In the genomic region with DNA sequence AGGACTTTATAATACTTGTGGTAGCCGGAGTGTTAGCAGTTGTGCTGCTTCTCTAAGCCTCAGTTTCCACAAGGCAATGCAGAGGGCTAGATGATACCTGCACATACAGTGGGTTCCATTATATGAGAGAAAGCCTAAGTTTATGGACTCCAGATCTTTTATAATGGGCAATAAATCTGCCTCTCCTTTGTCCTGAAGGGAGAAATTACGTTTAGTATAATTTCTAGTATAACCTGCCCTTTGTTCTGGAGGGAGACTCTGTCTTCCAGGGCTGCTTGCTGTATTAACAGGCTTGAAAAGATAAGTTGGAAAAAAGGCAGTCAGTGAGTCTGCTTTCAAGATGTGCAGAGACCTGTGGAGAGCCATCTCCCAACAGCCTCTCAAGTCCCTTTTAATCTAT, we compare ENCODE assay signal across 21 cellular contexts. TPM values are rescaled to one million over a fixed set of nuclear protein-coding genes. Genes with fewer than 3 reads are reported as not detected.
DNase-seq lines count a peak whose midpoint lies in the region; ATAC-seq and TF ChIP-seq lines count a peak whose summit lies in the region.
"Had no signal": no experiment of that assay in that cellular context is flagged by ENCODE, and none has a peak within 500 bp of the region (broad histone marks: within the 10 kb centered on the region; RNA-seq: fewer than 3 reads in every experiment).

No MANE protein-coding gene starts in this region.

- no peak overlapping the region for H3K27ac Mint-ChIP-seq in activated CD4-positive, alpha-beta T cell treated with anti-CD3 and anti-CD28 coated beads, Interleukin-2, amount 10 ng/mL, durations not matched to agents 24 days and 14 days
- no peak overlapping the region for H3K27ac Mint-ChIP-seq in endothelial cell (ENCODE audit: unreplicated experiment)
- H3K27ac Mint-ChIP-seq: CD14-positive monocyte; CD4-positive, CD25-positive, alpha-beta regulatory T cell had no signal

- no peaks in the 10 kb centered on the region for H3K27me3 Mint-ChIP-seq in activated CD4-positive, alpha-beta T cell treated with anti-CD3 and anti-CD28 coated beads, Interleukin-2, amount 10 ng/mL, durations not matched to agents 24 days and 14 days
- H3K27me3 Mint-ChIP-seq in endothelial cell (ENCODE audit: unreplicated experiment): peaks cover 2% of the 10 kb centered on the region
- H3K27me3 Mint-ChIP-seq: CD4-positive, alpha-beta memory T cell; CD4-positive, CD25-positive, alpha-beta regulatory T cell had no signal

- peak; percentile 86 for ATAC-seq in left colon
- ATAC-seq: GM12878 had no signal

- H3K4me3 ChIP-seq in transverse colon: no peak overlapping the region
- H3K4me3 ChIP-seq: BLaER1, GM12878 had no signal

- no peak for TF ChIP-seq CTCF in transverse colon (IDR thresholded peaks at IDR 0.05)
- TF ChIP-seq CTCF in endothelial cell (IDR thresholded peaks at IDR 0.05; ENCODE audit: unreplicated experiment): no peak

- H3K36me3 ChIP-seq in transverse colon: no peaks in the 10 kb centered on the region
- H3K36me3 ChIP-seq: BE2C, BLaER1 had no signal

- no peaks in the 10 kb centered on the region for H3K27me3 ChIP-seq in transverse colon
- H3K27me3 ChIP-seq: BE2C had no signal

- H3K4me1 ChIP-seq in transverse colon: peaks cover 0 to 5% (median 1%) of the 10 kb centered on the region in 4 donors
- H3K4me1 ChIP-seq: BE2C, BLaER1 had no signal

- peak; percentile 1 for DNase-seq in activated CD4-positive, alpha-beta T cell treated with anti-CD3 and anti-CD28 coated beads, Interleukin-2, amount 10 ng/mL, durations not matched to agents 24 days and 14 days
- no peak for DNase-seq in activated CD4-positive, alpha-beta T cell treated with anti-CD3 and anti-CD28 coated beads for 1 hour
- DNase-seq in left colon (no peak), pons (ENCODE audit: low spot score) (peak; percentile 0), transverse colon (no peak), endothelial cell (ENCODE audit: low spot score) (no peak), DMS 273 treated with DMSO at 0.1 percent for 48 hours (lab: John Stamatoyannopoulos, UW) (no peak), G401 (ENCODE audit: low spot score) (no peak)
- DNase-seq: ACHN; BE2C; C1 segment of cervical spinal cord; CD4-positive, alpha-beta memory T cell; CD4-positive, CD25-positive, alpha-beta regulatory T cell; CD8-positive, alpha-beta memory T cell; COR-L47; DMS79 treated with DMSO at 0.1 percent for 48 hours; GDM1 had no signal

- TF ChIP-seq EP300 in transverse colon (IDR thresholded peaks at IDR 0.05; ENCODE audit: low read depth): no peak

- no peaks in the 10 kb centered on the region for H3K9me3 Mint-ChIP-seq in activated CD4-positive, alpha-beta T cell treated with anti-CD3 and anti-CD28 coated beads, Interleukin-2, amount 10 ng/mL, durations not matched to agents 24 days and 14 days
- H3K9me3 Mint-ChIP-seq in endothelial cell (ENCODE audit: unreplicated experiment): no peaks in the 10 kb centered on the region

- 52% methylated on average over 2 of the region's 2 CpGs; no CpG with 5 or more reads in 1 of the 2 donors for WGBS in transverse colon (ENCODE audit: low coverage in 1 of 2), 2 donors

- peak overlapping the region; percentile 23 to 52 (median 44) for H3K27ac ChIP-seq in transverse colon
- H3K27ac ChIP-seq: 22Rv1, BLaER1 had no signal

- TF ChIP-seq POLR2A in transverse colon (IDR thresholded peaks at IDR 0.05): no peak

- no peaks in the 10 kb centered on the region for H3K4me1 Mint-ChIP-seq in activated CD4-positive, alpha-beta T cell treated with anti-CD3 and anti-CD28 coated beads, Interleukin-2, amount 10 ng/mL, durations not matched to agents 24 days and 14 days
- no peaks in the 10 kb centered on the region for H3K4me1 Mint-ChIP-seq in endothelial cell (ENCODE audit: unreplicated experiment)
- H3K4me1 Mint-ChIP-seq: CD14-positive monocyte had no signal

- H3K4me3 Mint-ChIP-seq in activated CD4-positive, alpha-beta T cell treated with anti-CD3 and anti-CD28 coated beads, Interleukin-2, amount 10 ng/mL, durations not matched to agents 24 days and 14 days: no peak overlapping the region
- no peak overlapping the region for H3K4me3 Mint-ChIP-seq in endothelial cell (ENCODE audit: unreplicated experiment)
- H3K4me3 Mint-ChIP-seq: CD14-positive monocyte; CD4-positive, alpha-beta memory T cell; CD4-positive, CD25-positive, alpha-beta regulatory T cell; CD8-positive, alpha-beta memory T cell had no signal

- intact Hi-C loops in activated CD4-positive, alpha-beta T cell treated with anti-CD3 and anti-CD28 coated beads, Interleukin-2, amount 10 ng/mL, durations not matched to agents 24 days and 14 days (cut with micrococcal nuclease): no loop called here
- intact Hi-C loops in left colon (cut with DNase I, micrococcal nuclease): no loop called here
- intact Hi-C loops in transverse colon (cut with DNase I; ENCODE audit: low total_unique reads): no loop called here

- no peaks in the 10 kb centered on the region for H3K9me3 ChIP-seq in transverse colon
- H3K9me3 ChIP-seq: BE2C had no signal

- in situ Hi-C loops in transverse colon (cut with MboI; ENCODE audit: low pct_ligation_motif_present in 1 of 4, low pct_unique_long_range_greater_than_20kb in 1 of 4, low sequenced_read_pairs in 3 of 4) (no loop called here), G401 (cut with HindIII; ENCODE audit: low sequenced_read_pairs) (no loop called here)

- H3K36me3 Mint-ChIP-seq in activated CD4-positive, alpha-beta T cell treated with anti-CD3 and anti-CD28 coated beads, Interleukin-2, amount 10 ng/mL, durations not matched to agents 24 days and 14 days (ENCODE audit: low read depth): peaks cover 25% of the 10 kb centered on the region
- peaks cover 32% of the 10 kb centered on the region for H3K36me3 Mint-ChIP-seq in endothelial cell (ENCODE audit: low read depth, unreplicated experiment)

RNA-seq across cellular contexts. Expression of gene ZNF81, which starts 42.7 kb away (rescaled TPM):
- total RNA-seq in activated CD4-positive, alpha-beta T cell treated with anti-CD3 and anti-CD28 coated beads, Interleukin-2, amount 10 ng/mL, durations not matched to agents 24 days and 14 days: 4.0 and 9.0 TPM in 2 replicates
- total RNA-seq in left colon: 10 to 100 TPM; 11.8 to 12.0 TPM
- 10 to 100 TPM in 1 of 4 donors, 1 to 10 TPM in 3; 7.8 to 11.6 (median 8.7) TPM for total RNA-seq in transverse colon
- 8.8 TPM for total RNA-seq in endothelial cell (ENCODE audit: unreplicated experiment)
- 0.49 and 1.4 TPM in 2 replicates for total RNA-seq in G401 (2014; rRNA removed; shearing (Covaris generic))

Comparison
In these comparisons a context has a peak if more than half of its experiments do, and no peak if none do; other contexts are left out.
1. DNase-seq: peak in activated CD4-positive, alpha-beta T cell treated with anti-CD3 and anti-CD28 coated beads, Interleukin-2, amount 10 ng/mL, durations not matched to agents 24 days and 14 days (single experiment) and pons (single experiment); none in activated CD4-positive, alpha-beta T cell treated with anti-CD3 and anti-CD28 coated beads for 1 hour (single experiment), left colon (0 of 2), transverse colon (single experiment), endothelial cell (single experiment), DMS 273 treated with DMSO at 0.1 percent for 48 hours (single experiment) and G401 (single experiment).